14 cellular contexts compared by ENCODE assay signal in the genomic region with DNA sequence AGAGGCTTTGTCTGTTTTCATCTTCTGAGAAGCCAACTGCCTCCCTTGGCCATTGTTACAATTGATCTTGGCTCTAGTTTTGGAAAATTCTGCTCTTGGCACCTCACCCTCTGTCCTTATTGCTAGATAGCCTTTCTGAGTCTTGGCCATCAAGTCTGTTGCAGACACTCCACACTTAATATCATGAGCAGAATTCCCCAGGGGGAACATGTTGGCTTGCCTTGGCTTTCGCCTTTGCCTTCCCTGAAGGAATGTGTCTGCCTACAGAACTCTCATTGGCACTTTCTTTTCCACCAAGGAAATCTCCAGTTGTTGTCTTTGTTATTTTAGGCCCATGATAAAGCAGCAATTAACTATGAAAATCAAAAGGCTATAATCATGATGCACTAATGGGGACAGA. TPM values are rescaled to one million over a fixed set of nuclear protein-coding genes. Genes with fewer than 3 reads are reported as not detected.
DNase-seq lines count a peak whose midpoint lies in the region; ATAC-seq and TF ChIP-seq lines count a peak whose summit lies in the region.
"Had no signal": no experiment of that assay in that cellular context is flagged by ENCODE, and none has a peak within 500 bp of the region (broad histone marks: within the 10 kb centered on the region; RNA-seq: fewer than 3 reads in every experiment).

No MANE protein-coding gene starts in this region.

- H3K27me3 Mint-ChIP-seq in CD4-positive, alpha-beta T cell = no peaks in the 10 kb centered on the region
- H3K27me3 Mint-ChIP-seq in osteocyte (ENCODE audit: unreplicated experiment) = no peaks in the 10 kb centered on the region
- H3K27me3 Mint-ChIP-seq: activated CD4-positive, alpha-beta T cell treated with anti-CD3 and anti-CD28 coated beads for 36 hours had no signal

- POLR2A ChIA-PET in CD4-positive, alpha-beta T cell (lab: Charles Lee) = no interaction called here

- no peak for DNase-seq in CD4-positive, alpha-beta T cell
- DNase-seq in NCI-H69 (lab: John Stamatoyannopoulos, UW) = peak; percentile 4
- DNase-seq in fibroblast of gingiva (ENCODE audit: low read depth) = peak; percentile 83
- peak; percentile 34 for DNase-seq in osteocyte (ENCODE audit: extremely low spot score, unreplicated experiment)
- DNase-seq in effector CD4-positive, alpha-beta T cell = no peak
- DNase-seq in activated CD4-positive, alpha-beta T cell treated with anti-CD3 and anti-CD28 coated beads, Interleukin-2, amount 50 U/mL, for 4 hours = no peak
- no peak for DNase-seq in stimulated activated CD4-positive, alpha-beta T cell treated with anti-CD3 and anti-CD28 coated beads, Interleukin-1b, Interleukin-23, amount 100 ng/mL, for 48 hours
- DNase-seq: activated CD4-positive, alpha-beta T cell treated with anti-CD3 and anti-CD28 coated beads for 36 hours; activated CD8-positive, alpha-beta memory T cell treated with anti-CD3 and anti-CD28 coated beads, Interleukin-2, amount 50 U/mL, for 48 hours; foreskin melanocyte; NCI-H1694 treated with DMSO at 0.1 percent for 48 hours; NCI-H446 treated with DMSO at 0.1 percent for 48 hours; occipital lobe had no signal

- no peaks in the 10 kb centered on the region for H3K27me3 ChIP-seq in CD4-positive, alpha-beta T cell (ENCODE audit: control insufficient read depth, insufficient read depth, low read length)
- H3K27me3 ChIP-seq: BLaER1 had no signal

- H3K4me3 Mint-ChIP-seq in CD4-positive, alpha-beta T cell = no peak overlapping the region
- H3K4me3 Mint-ChIP-seq in osteocyte (ENCODE audit: unreplicated experiment) = no peak overlapping the region
- H3K4me3 Mint-ChIP-seq: activated CD4-positive, alpha-beta T cell treated with anti-CD3 and anti-CD28 coated beads for 36 hours had no signal

- H3K9me3 ChIP-seq in CD4-positive, alpha-beta T cell (ENCODE audit: control insufficient read depth, low read length) = no peaks in the 10 kb centered on the region
- H3K9me3 ChIP-seq: BLaER1 had no signal

- peaks cover 61% of the 10 kb centered on the region for H3K36me3 Mint-ChIP-seq in CD4-positive, alpha-beta T cell (ENCODE audit: low read depth)
- peaks cover 33% of the 10 kb centered on the region for H3K36me3 Mint-ChIP-seq in osteocyte (ENCODE audit: unreplicated experiment)

- H3K27ac ChIP-seq in CD4-positive, alpha-beta T cell (ENCODE audit: low read depth, low read length) = no peak overlapping the region
- H3K27ac ChIP-seq: BLaER1 had no signal

- intact Hi-C loops in CD4-positive, alpha-beta T cell (cut with DNase I, micrococcal nuclease) = loop anchor here in 1 of 2 experiments (10.0 kb wide), 1 partner anchor 64 kb away; no protein-coding TSS in a partner anchor

- CTCF ChIA-PET in CD4-positive, alpha-beta T cell (lab: Charles Lee) = no interaction called here

- no peaks in the 10 kb centered on the region for H3K9me3 Mint-ChIP-seq in CD4-positive, alpha-beta T cell
- H3K9me3 Mint-ChIP-seq in osteocyte (ENCODE audit: unreplicated experiment) = no peaks in the 10 kb centered on the region

- TF ChIP-seq CTCF in CD4-positive, alpha-beta T cell (IDR thresholded peaks at IDR 0.05) = no peak
- TF ChIP-seq CTCF in osteocyte (IDR thresholded peaks at IDR 0.05) = no peak

- H3K27ac Mint-ChIP-seq in CD4-positive, alpha-beta T cell = peak overlapping the region; percentile 9
- peak overlapping the region; percentile 86 for H3K27ac Mint-ChIP-seq in osteocyte (ENCODE audit: unreplicated experiment)
- H3K27ac Mint-ChIP-seq: activated CD4-positive, alpha-beta T cell treated with anti-CD3 and anti-CD28 coated beads for 36 hours had no signal

- no peak for ATAC-seq in CD4-positive, alpha-beta T cell (ENCODE audit: poor library complexity)
- ATAC-seq: activated CD4-positive, alpha-beta T cell treated with anti-CD3 and anti-CD28 coated beads for 36 hours had no signal

- peaks cover 18% of the 10 kb centered on the region for H3K4me1 Mint-ChIP-seq in CD4-positive, alpha-beta T cell (ENCODE audit: low read depth)
- peaks cover 51% of the 10 kb centered on the region for H3K4me1 Mint-ChIP-seq in osteocyte (ENCODE audit: unreplicated experiment)

RNA-seq across cellular contexts. Expression of a gene that starts 42.7 kb away (rescaled TPM):
- 10 to 100 TPM; 70.5 to 73.5 TPM for total RNA-seq in CD4-positive, alpha-beta T cell
- 31.3 and 34.3 TPM in 2 replicates for total RNA-seq in osteocyte

Comparison
In these comparisons a context has a peak if more than half of its experiments do, and no peak if none do; other contexts are left out.
1. DNase-seq: peak in NCI-H69 (single experiment), fibroblast of gingiva (single experiment) and osteocyte (single experiment); none in CD4-positive, alpha-beta T cell (0 of 10), effector CD4-positive, alpha-beta T cell (single experiment), activated CD4-positive, alpha-beta T cell treated with anti-CD3 and anti-CD28 coated beads, Interleukin-2, amount 50 U/mL, for 4 hours (0 of 2) and stimulated activated CD4-positive, alpha-beta T cell treated with anti-CD3 and anti-CD28 coated beads, Interleukin-1b, Interleukin-23, amount 100 ng/mL, for 48 hours (single experiment).